In the genomic region with DNA sequence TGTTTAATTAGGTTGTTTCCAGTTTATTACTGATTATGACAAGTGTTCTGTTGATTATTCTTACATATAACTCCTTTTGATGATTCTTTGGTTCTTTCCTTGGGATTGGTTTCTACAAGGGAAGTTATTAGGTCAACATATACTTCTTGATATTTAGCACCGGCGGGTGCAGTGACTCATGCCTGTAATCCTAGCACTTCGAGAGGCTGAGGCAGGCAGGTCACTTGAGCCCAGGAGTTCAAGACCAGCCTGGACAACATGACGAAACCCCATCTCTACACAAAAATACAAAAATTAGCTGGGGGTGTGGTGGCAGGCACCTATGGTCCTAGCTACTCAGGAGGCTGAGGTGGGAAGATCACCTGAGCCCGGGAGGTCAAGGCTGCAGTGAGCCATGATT, we compare ENCODE assay signal across 21 cellular contexts.
"Had no signal": no experiment of that assay in that cellular context is flagged by ENCODE, and none has a peak within 500 bp of the region (broad histone marks: within the 10 kb centered on the region; RNA-seq: fewer than 3 reads in every experiment).

No MANE protein-coding gene starts in this region.

- H3K27me3 ChIP-seq: pancreas, right lobe of liver, spleen had no signal

- H3K4me1 ChIP-seq: pancreas, right lobe of liver, spleen had no signal

- H3K4me3 Mint-ChIP-seq: activated naive CD4-positive, alpha-beta T cell treated with anti-CD3 and anti-CD28 coated beads, Interleukin-2, amount 10 ng/mL, durations not matched to agents 7 days and 5 days; activated naive CD8-positive, alpha-beta T cell treated with anti-CD3 and anti-CD28 coated beads, Interleukin-2, amount 50 U/mL, for 24 hours; brain; naive thymus-derived CD8-positive, alpha-beta T cell; T-helper 1 cell treated with Interleukin-12 subunit alpha and Interleukin-12 subunit beta and Interleukin-4 antibody, amounts not matched to agents 30 μg/mL and 1 μg/mL, for 36 hours had no signal

- DNase-seq: activated CD4-positive, alpha-beta T cell treated with anti-CD3 and anti-CD28 coated beads, Interleukin-2, amount 50 U/mL, for 1 hour; activated CD8-positive, alpha-beta memory T cell treated with anti-CD3 and anti-CD28 coated beads for 24 hours; activated CD8-positive, alpha-beta memory T cell treated with anti-CD3 and anti-CD28 coated beads, Interleukin-2, amount 50 U/mL, for 48 hours; activated effector memory CD4-positive, alpha-beta T cell treated with Interleukin-2 at 50 U/mL for 16 hours; activated naive CD4-positive, alpha-beta T cell treated with anti-CD3 and anti-CD28 coated beads, Interleukin-2, amount 10 ng/mL, durations not matched to agents 7 days and 5 days; activated naive CD8-positive, alpha-beta T cell treated with anti-CD3 and anti-CD28 coated beads, Interleukin-2, amount 50 U/mL, for 24 hours; activated T-cell treated with anti-CD3 and anti-CD28 coated beads, Interleukin-2, amount 50 U/mL, for 48 hours; anterior cingulate cortex; dermis blood vessel endothelial cell; effector memory CD4-positive, alpha-beta T cell; naive thymus-derived CD8-positive, alpha-beta T cell; pancreas; right lobe of liver; spleen; stimulated activated CD8-positive, alpha-beta memory T cell treated with anti-CD3 and anti-CD28 coated beads, Interleukin-4, amount 100 ng/mL, for 48 hours; stimulated activated naive CD4-positive, alpha-beta T cell had no signal

- H3K27ac Mint-ChIP-seq: activated naive CD4-positive, alpha-beta T cell treated with anti-CD3 and anti-CD28 coated beads, Interleukin-2, amount 10 ng/mL, durations not matched to agents 7 days and 5 days; activated naive CD8-positive, alpha-beta T cell treated with anti-CD3 and anti-CD28 coated beads, Interleukin-2, amount 50 U/mL, for 24 hours; brain; naive thymus-derived CD8-positive, alpha-beta T cell; T-helper 1 cell treated with Interleukin-12 subunit alpha and Interleukin-12 subunit beta and Interleukin-4 antibody, amounts not matched to agents 30 μg/mL and 1 μg/mL, for 36 hours had no signal

- H3K27me3 Mint-ChIP-seq: activated naive CD4-positive, alpha-beta T cell treated with anti-CD3 and anti-CD28 coated beads, Interleukin-2, amount 10 ng/mL, durations not matched to agents 7 days and 5 days; activated naive CD8-positive, alpha-beta T cell treated with anti-CD3 and anti-CD28 coated beads, Interleukin-2, amount 50 U/mL, for 24 hours; naive thymus-derived CD8-positive, alpha-beta T cell had no signal

- H3K9me3 Mint-ChIP-seq: activated naive CD4-positive, alpha-beta T cell treated with anti-CD3 and anti-CD28 coated beads, Interleukin-2, amount 10 ng/mL, durations not matched to agents 7 days and 5 days; activated naive CD8-positive, alpha-beta T cell treated with anti-CD3 and anti-CD28 coated beads, Interleukin-2, amount 50 U/mL, for 24 hours; brain; naive thymus-derived CD8-positive, alpha-beta T cell; T-helper 1 cell treated with Interleukin-12 subunit alpha and Interleukin-12 subunit beta and Interleukin-4 antibody, amounts not matched to agents 30 μg/mL and 1 μg/mL, for 36 hours had no signal

- H3K4me3 ChIP-seq: pancreas, right lobe of liver, spleen had no signal

- ATAC-seq: activated CD4-positive, CD25-positive, alpha-beta regulatory T cell treated with anti-CD3 and anti-CD28 coated beads, Interleukin-2, amount 50 U/mL, for 24 hours; activated naive CD8-positive, alpha-beta T cell treated with anti-CD3 and anti-CD28 coated beads, Interleukin-2, amount 50 U/mL, for 24 hours; naive thymus-derived CD8-positive, alpha-beta T cell; pancreas; right lobe of liver had no signal

- H3K4me1 Mint-ChIP-seq: activated naive CD4-positive, alpha-beta T cell treated with anti-CD3 and anti-CD28 coated beads, Interleukin-2, amount 10 ng/mL, durations not matched to agents 7 days and 5 days; activated naive CD8-positive, alpha-beta T cell treated with anti-CD3 and anti-CD28 coated beads, Interleukin-2, amount 50 U/mL, for 24 hours; naive thymus-derived CD8-positive, alpha-beta T cell had no signal

- H3K9me3 ChIP-seq: pancreas, right lobe of liver, spleen had no signal

- H3K36me3 ChIP-seq: pancreas, right lobe of liver had no signal

- H3K27ac ChIP-seq: pancreas, right lobe of liver, spleen had no signal

- FAIRE-seq: endothelial cell of umbilical vein, frontal cortex, pancreas had no signal
